In the genomic region with DNA sequence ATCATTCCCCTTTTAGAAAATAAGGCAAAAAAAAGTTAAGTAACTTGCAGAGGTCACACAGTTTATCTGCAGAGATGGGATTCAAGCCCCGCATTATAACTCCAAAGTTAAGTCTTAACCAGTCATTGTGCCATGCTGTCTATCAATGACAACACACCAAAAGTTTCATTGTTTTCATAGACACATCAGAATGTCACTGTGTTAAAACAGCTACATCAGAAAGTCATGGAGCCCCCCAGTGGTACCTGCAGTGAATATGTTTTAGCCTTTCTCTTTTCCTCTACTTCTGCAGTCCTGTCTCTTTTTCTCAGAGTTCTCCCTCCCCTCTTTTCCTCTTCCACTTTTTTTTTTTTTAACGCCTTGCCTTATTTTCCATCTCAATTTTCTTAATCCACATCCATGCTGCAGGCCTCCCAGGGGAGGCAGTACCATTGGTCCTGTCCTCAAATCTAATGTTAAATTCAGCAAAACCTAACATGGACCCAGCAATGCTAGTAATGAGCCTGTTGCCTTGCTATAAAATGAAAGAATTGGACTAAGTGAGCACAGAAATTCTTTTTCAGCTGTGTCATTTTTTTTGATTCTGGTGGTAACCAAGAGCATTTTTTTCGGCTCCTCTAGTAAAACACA, we compare ENCODE assay signal across 8 cellular contexts. TPM values are rescaled to one million over a fixed set of nuclear protein-coding genes. Genes with fewer than 3 reads are reported as not detected.
A peak's percentile ranks its signal among the peaks of the same experiment; 100 is the strongest.
DNase-seq lines count a peak whose midpoint lies in the region; ATAC-seq and TF ChIP-seq lines count a peak whose summit lies in the region.

No MANE protein-coding gene starts in this region.

- H3K9ac ChIP-seq in MM.1S (ENCODE audit: low read length), result no peak overlapping the region
- H3K9ac ChIP-seq in SK-N-SH, result no peak overlapping the region

- H3K79me2 ChIP-seq in MM.1S (ENCODE audit: low read length) (no peaks in the 10 kb centered on the region), SK-N-SH (ENCODE audit: insufficient read depth) (no peaks in the 10 kb centered on the region)

- WGBS in SK-N-SH (ENCODE audit: low lambda C conversion rate), result 33% methylated on average over 3 of the region's 3 CpGs

- H4K20me1 ChIP-seq in MM.1S (ENCODE audit: insufficient read depth, low read length), result no peaks in the 10 kb centered on the region
- H4K20me1 ChIP-seq in SK-N-SH (ENCODE audit: insufficient read depth), result no peaks in the 10 kb centered on the region

- no peak; a peak in 1 of 4 replicates for TF ChIP-seq EP300 in SK-N-SH (IDR thresholded peaks at IDR 0.05; ENCODE audit: borderline replicate concordance in 1 of 2, low read depth in 1 of 2, low read length in 1 of 2)

- H2AFZ ChIP-seq in MM.1S (ENCODE audit: low read length) (no peak overlapping the region), SK-N-SH (ENCODE audit: low read depth) (no peak overlapping the region)

- intact Hi-C loops in upper lobe of right lung (cut with DNase I), result no loop called here
- intact Hi-C loops in sciatic nerve (cut with DNase I), result no loop called here

- no peak overlapping the region for H3K4me2 ChIP-seq in MM.1S (ENCODE audit: low read depth, low read length)
- peak overlapping the region; percentile 8; the same call in 1 of the 2 replicates for H3K4me2 ChIP-seq in SK-N-SH

- DNase-seq in AG09309 (ENCODE audit: low read depth) (no peak), MM.1S (peak; percentile 69), SK-N-SH (peak; percentile 66), foreskin fibroblast (peak in 1 of 2 donors; percentile 61), upper lobe of right lung (no peak), sciatic nerve (ENCODE audit: low spot score) (no peak), hepatic stellate cell (ENCODE audit: low spot score) (no peak)

- ATAC-seq in GM18498 (IDR thresholded peaks at IDR 0.05; ENCODE audit: unreplicated experiment) (peak; percentile 39), upper lobe of right lung (no peak), sciatic nerve (no peak)

- H3K9me2 ChIP-seq in MM.1S (replicated peaks; ENCODE audit: insufficient read depth, low read length), result no peaks in the 10 kb centered on the region
- no peaks in the 10 kb centered on the region for H3K9me2 ChIP-seq in SK-N-SH

- H3K27ac ChIP-seq in MM.1S (ENCODE audit: low read length) (no peak overlapping the region), SK-N-SH (ENCODE audit: low read depth in 2 of 2, low read length in 1 of 2) (peak overlapping the region in 1 of 2 experiments; percentile 8; a peak in 1 of 4 replicates), upper lobe of right lung (no peak overlapping the region)

- H3K4me3 ChIP-seq in AG09309 (ENCODE audit: control insufficient read depth, low read depth, low read length) (no peak overlapping the region), MM.1S (ENCODE audit: low read length) (no peak overlapping the region), SK-N-SH (ENCODE audit: low read depth in 2 of 2, low read length in 1 of 2) (no peak overlapping the region), foreskin fibroblast (ENCODE audit: low read depth in 1 of 2, low read length in 2 of 2) (no peak overlapping the region), upper lobe of right lung (no peak overlapping the region)

- H3F3A ChIP-seq in MM.1S (ENCODE audit: insufficient read depth, low read length) (no peaks in the 10 kb centered on the region), SK-N-SH (replicated peaks; ENCODE audit: insufficient read depth) (no peaks in the 10 kb centered on the region)

- TF ChIP-seq CTCF in AG09309 (IDR thresholded peaks at IDR 0.05; ENCODE audit: control insufficient read depth, insufficient read depth, low read depth, low read length, missing control alignments), result peak; percentile 55
- peak; percentile 71 for TF ChIP-seq CTCF in MM.1S (IDR thresholded peaks at IDR 0.05; ENCODE audit: low read length)
- TF ChIP-seq CTCF in SK-N-SH (IDR thresholded peaks at IDR 0.05), result peak; percentile 75
- TF ChIP-seq CTCF in foreskin fibroblast (IDR thresholded peaks at IDR 0.05; ENCODE audit: low read depth, low read length), result peak; percentile 49
- TF ChIP-seq CTCF in upper lobe of right lung (IDR thresholded peaks at IDR 0.05), result peak; percentile 44

- peak; percentile 90 for TF ChIP-seq RAD21 in SK-N-SH (IDR thresholded peaks at IDR 0.05; ENCODE audit: low read length)

- POLR2A ChIA-PET in SK-N-SH (lab: Yijun Ruan, JAX), result no interaction called here

- no peaks in the 10 kb centered on the region for H3K36me3 ChIP-seq in MM.1S (replicated peaks; ENCODE audit: insufficient read depth, low read length)
- H3K36me3 ChIP-seq in SK-N-SH (replicated peaks in 1 of 2; ENCODE audit: control insufficient read depth in 1 of 2, insufficient read depth in 2 of 2, low read length in 1 of 2), result no peaks in the 10 kb centered on the region
- H3K36me3 ChIP-seq in upper lobe of right lung, result no peaks in the 10 kb centered on the region

- no peaks in the 10 kb centered on the region for H3K4me1 ChIP-seq in MM.1S (ENCODE audit: low read length)
- H3K4me1 ChIP-seq in SK-N-SH (ENCODE audit: control insufficient read depth in 1 of 2, insufficient read depth in 2 of 2, low read depth in 1 of 2, low read length in 1 of 2), result peaks cover 0 to 14% of the 10 kb centered on the region in 2 experiments; a peak in 2 of 4 replicates
- H3K4me1 ChIP-seq in upper lobe of right lung, result peaks cover 11% of the 10 kb centered on the region

- H3K9me3 ChIP-seq in MM.1S (replicated peaks; ENCODE audit: insufficient read depth, low read length) (no peaks in the 10 kb centered on the region), SK-N-SH (no peaks in the 10 kb centered on the region), upper lobe of right lung (no peaks in the 10 kb centered on the region)

- CTCF ChIA-PET in SK-N-SH (lab: Yijun Ruan, JAX), result interaction anchor here (0.6 to 4.3 kb wide), 38 partner anchors 7 to 311 kb away, joined by 3 to 32 read pairs (median 4); no protein-coding TSS in a partner anchor

- H3K27me3 ChIP-seq in MM.1S (replicated peaks; ENCODE audit: insufficient read depth, low read length) (peaks cover 14% of the 10 kb centered on the region), SK-N-SH (ENCODE audit: insufficient read depth) (peaks cover 31% of the 10 kb centered on the region), upper lobe of right lung (peaks cover 46% of the 10 kb centered on the region)

TF ChIP-seq in SK-N-SH, 30 proteins besides CTCF, POLR2A, EP300 and RAD21:
- TF ChIP-seq SMC3 (IDR thresholded peaks at IDR 0.05; ENCODE audit: low read depth, low read length), result peak; percentile 81
- 0 out of 2 replicates have a peak, but pooled peaks have one; percentile 54 for TF ChIP-seq RFX5 (IDR thresholded peaks at IDR 0.05; ENCODE audit: low read length)
- no peak for TF ChIP-seq POLR2AphosphoS5 (IDR thresholded peaks at IDR 0.05; ENCODE audit: low read depth, low read length)
- TF ChIP-seq, protein P1, sequence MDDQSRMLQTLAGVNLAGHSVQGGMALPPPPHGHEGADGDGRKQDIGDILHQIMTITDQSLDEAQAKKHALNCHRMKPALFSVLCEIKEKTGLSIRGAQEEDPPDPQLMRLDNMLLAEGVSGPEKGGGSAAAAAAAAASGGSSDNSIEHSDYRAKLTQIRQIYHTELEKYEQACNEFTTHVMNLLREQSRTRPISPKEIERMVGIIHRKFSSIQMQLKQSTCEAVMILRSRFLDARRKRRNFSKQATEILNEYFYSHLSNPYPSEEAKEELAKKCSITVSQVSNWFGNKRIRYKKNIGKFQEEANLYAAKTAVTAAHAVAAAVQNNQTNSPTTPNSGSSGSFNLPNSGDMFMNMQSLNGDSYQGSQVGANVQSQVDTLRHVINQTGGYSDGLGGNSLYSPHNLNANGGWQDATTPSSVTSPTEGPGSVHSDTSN (IDR thresholded peaks at IDR 0.05), result no peak
- peak; percentile 65 for TF ChIP-seq RCOR1 (IDR thresholded peaks at IDR 0.05; ENCODE audit: low read length)
- peak; percentile 67 for TF ChIP-seq MXI1 (IDR thresholded peaks at IDR 0.05; ENCODE audit: low read depth, low read length)
- peak; percentile 19 for TF ChIP-seq CHD2 (IDR thresholded peaks at IDR 0.05; ENCODE audit: low read length, partially characterized antibody)

RNA-seq across cellular contexts. Expression of a gene that starts 3.8 kb away (rescaled TPM):
- 1.1 and 5.1 TPM in 2 replicates for polyA plus RNA-seq in SK-N-SH (2012; rRNA removed)
- 5.6 and 9.1 TPM in 2 replicates for polyA plus RNA-seq in SK-N-SH (2012; cell fraction: cytosol; rRNA removed)
- 2.2 and 2.6 TPM in 2 replicates for polyA plus RNA-seq in SK-N-SH (2012; cell fraction: nucleus; rRNA removed)
- total RNA-seq in upper lobe of right lung, result 2.0 TPM
- total RNA-seq in sciatic nerve, result 17.4 TPM

Comparison
In these comparisons a context has a peak if more than half of its experiments do, and no peak if none do; other contexts are left out.
1. DNase-seq: peak in MM.1S (single experiment) and SK-N-SH (single experiment); none in AG09309 (single experiment), upper lobe of right lung (single experiment), sciatic nerve (single experiment) and hepatic stellate cell (single experiment).
2. Peak in every context shown above with its lines, with median percentiles within 50 percentile points of each other: CTCF ChIP-seq.